11 cellular contexts compared by ENCODE assay signal in the genomic region with DNA sequence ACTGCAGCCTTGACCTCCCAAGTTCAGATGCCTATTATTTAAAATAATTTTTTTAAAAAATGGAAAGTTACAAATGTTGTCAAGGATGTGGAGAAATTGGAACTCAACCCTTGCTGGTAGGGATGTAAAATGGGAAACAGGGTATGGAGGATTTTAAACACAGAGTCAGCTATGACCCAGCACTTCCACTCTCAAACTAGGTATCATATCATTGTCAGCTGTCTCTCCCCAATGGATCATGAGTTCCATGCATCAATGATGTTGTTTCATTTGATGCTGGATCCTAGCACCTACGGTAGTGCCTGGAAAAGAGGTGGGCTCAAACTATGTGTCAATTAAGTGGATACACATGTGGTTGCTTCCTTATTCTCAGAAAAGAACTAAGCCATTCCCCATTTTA.
"Had no signal": no experiment of that assay in that cellular context is flagged by ENCODE, and none has a peak within 500 bp of the region (broad histone marks: within the 10 kb centered on the region; RNA-seq: fewer than 3 reads in every experiment).

No MANE protein-coding gene starts in this region.

- H3K4me3 ChIP-seq: GM23248, GM23338, HAP-1 had no signal

- H3K4me1 Mint-ChIP-seq: GM23338, H9 had no signal

- H3K27ac ChIP-seq: GM23248 had no signal

- H3K27ac Mint-ChIP-seq: GM23338, H9, HFFc6 had no signal

- H2AFZ ChIP-seq: GM23248, GM23338 had no signal

- FAIRE-seq: H1, H54 had no signal

- H3K4me2 ChIP-seq: GM23338 had no signal

- ATAC-seq: GM23338, HCT116 had no signal

- H3K9me3 ChIP-seq: HAP-1 had no signal

- H3K36me3 ChIP-seq: HAP-1 had no signal

- DNase-seq: GM23248, GOT3, H7, H9, HCEC 1CT, HFFc6 had no signal

- H3K9ac ChIP-seq: GM23248 had no signal

- H3K4me3 Mint-ChIP-seq: GM23338, H9, HFFc6 had no signal

- H3K4me1 ChIP-seq: HAP-1 had no signal
